Comparison of ENCODE assay signal across 8 cellular contexts in the genomic region with DNA sequence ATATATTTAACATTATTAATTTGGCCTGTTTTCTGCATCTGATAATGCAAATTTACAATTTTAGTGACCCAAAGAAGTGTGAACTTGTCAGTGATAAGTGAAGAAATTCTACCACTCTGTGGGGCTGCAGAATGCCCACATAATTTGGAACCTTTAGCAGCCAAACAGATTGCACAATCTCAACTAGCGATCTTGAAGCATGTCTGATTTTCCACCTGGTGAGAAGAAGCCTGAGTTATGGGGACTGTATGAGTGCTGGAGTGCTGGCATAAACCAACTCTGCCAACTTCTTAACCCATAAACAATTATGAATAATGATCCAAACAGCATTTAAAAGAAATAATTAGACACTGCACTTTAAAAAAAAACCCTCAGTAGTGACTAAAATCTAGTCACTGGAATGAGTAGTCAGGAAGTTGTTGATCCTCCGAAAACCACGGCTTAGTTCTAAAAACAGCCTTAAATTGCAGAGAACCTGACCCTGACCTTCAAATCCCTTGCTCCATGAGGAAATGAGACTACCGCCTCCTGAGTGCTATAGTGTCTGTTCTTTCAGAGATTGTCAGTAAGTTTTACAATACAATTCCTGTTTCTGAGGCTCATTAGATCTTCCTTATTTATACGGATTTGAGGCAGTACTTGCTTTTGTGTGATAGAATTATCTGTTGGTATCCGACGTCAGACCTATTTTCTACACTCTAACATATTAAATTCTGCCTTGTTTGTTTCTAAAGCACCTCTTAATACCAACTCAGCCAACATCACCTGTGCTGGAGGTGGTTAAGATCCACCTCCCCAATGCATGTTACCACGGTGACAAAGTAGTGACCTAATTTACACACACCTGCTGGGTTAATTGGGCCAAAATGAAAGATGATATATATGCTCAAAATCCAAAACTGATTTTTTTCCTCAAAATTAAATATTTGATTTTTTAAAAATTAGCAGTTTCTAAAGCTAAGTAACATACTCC.
DNase-seq lines count a peak whose midpoint lies in the region; ATAC-seq and FAIRE-seq lines count a peak whose summit lies in the region.

No MANE protein-coding gene starts in this region.

- DNase-seq in CD1c-positive myeloid dendritic cell (ENCODE audit: extremely low spot score) (peak; percentile 80), RCC 7860 (ENCODE audit: low spot score) (peak; percentile 18), iris pigment epithelial cell (ENCODE audit: low read depth) (peak; percentile 82), NCI-H524 treated with DMSO at 0.1 percent for 48 hours (lab: John Stamatoyannopoulos, UW) (no peak)
- no peak for DNase-seq in activated T-cell treated with anti-CD3 and anti-CD28 coated beads, Interleukin-2, amount 50 U/mL, for 48 hours
- DNase-seq in activated CD4-positive, alpha-beta T cell treated with anti-CD3 and anti-CD28 coated beads for 1 hour, result no peak

- ATAC-seq in GM19397 (IDR thresholded peaks at IDR 0.05; ENCODE audit: unreplicated experiment), result peak; percentile 62
- peak; percentile 63 for ATAC-seq in HG03280 (IDR thresholded peaks at IDR 0.05; ENCODE audit: unreplicated experiment)

- peak; percentile 16 for FAIRE-seq in RCC 7860 (lab: Jason Lieb, UNC)

Comparison
In these comparisons a context has a peak if more than half of its experiments do, and no peak if none do; other contexts are left out.
1. DNase-seq: peak in CD1c-positive myeloid dendritic cell (single experiment), RCC 7860 (single experiment) and iris pigment epithelial cell (single experiment); none in activated T-cell treated with anti-CD3 and anti-CD28 coated beads, Interleukin-2, amount 50 U/mL, for 48 hours (0 of 2), NCI-H524 treated with DMSO at 0.1 percent for 48 hours (single experiment) and activated CD4-positive, alpha-beta T cell treated with anti-CD3 and anti-CD28 coated beads for 1 hour (single experiment).